30 cellular contexts compared by ENCODE assay signal in genomic region chr2:67566958-67567635, GRCh38.
DNase-seq lines count a peak whose midpoint lies in the region; ATAC-seq, FAIRE-seq and TF ChIP-seq lines count a peak whose summit lies in the region.
"Had no signal": no experiment of that assay in that cellular context is flagged by ENCODE, and none has a peak within 500 bp of the region (broad histone marks: within the 10 kb centered on the region; RNA-seq: fewer than 3 reads in every experiment).

No MANE protein-coding gene starts in this region.

- H3K4me2 ChIP-seq in A549 (0 out of 3 replicates have a peak overlapping the region, but pooled peaks have one; percentile 24), mesenchymal stem cell (ENCODE audit: low read length, poor library complexity, severe bottlenecking) (no peak overlapping the region), neuronal stem cell (ENCODE audit: insufficient read depth, low read length, poor library complexity, severe bottlenecking) (no peak overlapping the region)

- H3K27ac ChIP-seq in A549 (peak overlapping the region; percentile 64 to 84), HEK293 (ENCODE audit: extremely low read depth, low read depth, low read length) (no peak overlapping the region), mesenchymal stem cell (ENCODE audit: low read length, poor library complexity, severe bottlenecking) (no peak overlapping the region), neuronal stem cell (replicated peaks; ENCODE audit: low read length) (no peak overlapping the region)
- H3K27ac ChIP-seq: cardiac muscle cell, esophagus muscularis mucosa, left lung, thyroid gland, vagina had no signal

- no peak overlapping the region for H2AFZ ChIP-seq in mesenchymal stem cell (ENCODE audit: low read depth, low read length)
- no peak overlapping the region for H2AFZ ChIP-seq in neuronal stem cell (ENCODE audit: low read length)

- TF ChIP-seq CTCF in A549 (IDR thresholded peaks at IDR 0.05) (no peak), HEK293 (tag by site-specific recombination; IDR thresholded peaks at IDR 0.05) (no peak)

- POLR2A ChIA-PET in A549 (lab: Yijun Ruan, JAX) (no interaction called here), HEK293 (lab: Yijun Ruan, JAX) (no interaction called here)

- H3K18ac ChIP-seq in mesenchymal stem cell (ENCODE audit: low read depth in 1 of 2, low read length in 2 of 2) = peak overlapping the region; percentile 28 to 57
- no peak overlapping the region for H3K18ac ChIP-seq in neuronal stem cell (ENCODE audit: low read length)

- H3K36me3 ChIP-seq in HEK293 (ENCODE audit: control insufficient read depth in 2 of 2, insufficient read depth in 1 of 2, low read length in 2 of 2) = no peaks in the 10 kb centered on the region
- H3K36me3 ChIP-seq in mesenchymal stem cell (ENCODE audit: control insufficient read depth in 1 of 2, insufficient read depth in 2 of 2, low read depth in 1 of 2, low read length in 2 of 2) = no peaks in the 10 kb centered on the region
- no peaks in the 10 kb centered on the region for H3K36me3 ChIP-seq in neuronal stem cell (replicated peaks in 1 of 2; ENCODE audit: control insufficient read depth in 2 of 2, insufficient read depth in 2 of 2, low read length in 2 of 2)
- H3K36me3 ChIP-seq: cardiac muscle cell, esophagus muscularis mucosa, left lung, thyroid gland, vagina had no signal

- no peak overlapping the region for H3K14ac ChIP-seq in mesenchymal stem cell (ENCODE audit: low read length in 2 of 2)
- no peak overlapping the region for H3K14ac ChIP-seq in neuronal stem cell (ENCODE audit: low read length)

- TF ChIP-seq EP300 in A549 (IDR thresholded peaks at IDR 0.05) = no peak

- H2BK5ac ChIP-seq in mesenchymal stem cell (ENCODE audit: low read depth, low read length, poor library complexity, severe bottlenecking) = no peak overlapping the region
- no peak overlapping the region for H2BK5ac ChIP-seq in neuronal stem cell (ENCODE audit: low read length)

- H3K4ac ChIP-seq in mesenchymal stem cell (ENCODE audit: low read depth in 1 of 2, low read length in 2 of 2) (peak overlapping the region in 1 of 2 experiments; percentile 43), neuronal stem cell (ENCODE audit: low read length) (no peak overlapping the region)

- TF ChIP-seq POLR2A in A549 (IDR thresholded peaks at IDR 0.05; ENCODE audit: low read length) = no peak

- no peak for TF ChIP-seq RAD21 in A549 (conservative IDR thresholded peaks at IDR 0.05 in 1 of 2, IDR thresholded peaks at IDR 0.05 in 1 of 2)

- no peak overlapping the region for H4K91ac ChIP-seq in mesenchymal stem cell (ENCODE audit: low read length)
- H4K91ac ChIP-seq in neuronal stem cell (ENCODE audit: low read depth, low read length, poor library complexity) = no peak overlapping the region

- CTCF ChIA-PET in A549 (lab: Yijun Ruan, JAX) (interaction anchor here (1.0 kb wide), 1 partner anchor 84 kb away, joined by 4 read pairs; no protein-coding TSS in a partner anchor), HEK293 (lab: Yijun Ruan, JAX) (no interaction called here)

- H3K79me1 ChIP-seq in mesenchymal stem cell (replicated peaks; ENCODE audit: low read length, poor library complexity, severe bottlenecking) (no peaks in the 10 kb centered on the region), neuronal stem cell (ENCODE audit: low read depth, low read length) (no peaks in the 10 kb centered on the region)

- WGBS in A549 (ENCODE audit: missing lambda C conversion rate) = 44% methylated on average over 5 of the region's 5 CpGs
- WGBS in mesenchymal stem cell = 74% methylated on average over 5 of the region's 5 CpGs
- no CpG with 5 or more reads among the region's 5 CpGs for WGBS in neuronal stem cell (ENCODE audit: extremely low coverage in 2 of 2, insufficient read length in 2 of 2, insufficient replicate concordance in 1 of 2), 2 donors

- H3K9me3 ChIP-seq in A549 = peaks cover 20% of the 10 kb centered on the region
- no peaks in the 10 kb centered on the region for H3K9me3 ChIP-seq in HEK293 (ENCODE audit: control insufficient read depth, insufficient read depth, low read depth, low read length)
- H3K9me3 ChIP-seq in mesenchymal stem cell (ENCODE audit: control insufficient read depth, low read length) = peaks cover 6% of the 10 kb centered on the region
- peaks cover 0 to 2% of the 10 kb centered on the region in 2 donors for H3K9me3 ChIP-seq in neuronal stem cell (replicated peaks in 1 of 2; ENCODE audit: control insufficient read depth in 2 of 2, insufficient read depth in 1 of 2, low read depth in 1 of 2, low read length in 2 of 2)
- H3K9me3 ChIP-seq: esophagus muscularis mucosa, left lung, thyroid gland, vagina had no signal

- H2BK15ac ChIP-seq in mesenchymal stem cell (ENCODE audit: low read depth, poor library complexity, severe bottlenecking) (no peak overlapping the region), neuronal stem cell (ENCODE audit: low read length) (no peak overlapping the region)

- 0 out of 6 replicates have a peak, but pooled peaks of 1 of the 2 experiments have one; percentile 36 for ATAC-seq in A549
- ATAC-seq in SK-N-SH treated with all-trans-retinoic acid at 6 μM for 48 hours = peak; percentile 55
- no peak for ATAC-seq in HG03378 (IDR thresholded peaks at IDR 0.05; ENCODE audit: unreplicated experiment)
- ATAC-seq in HG02885 (IDR thresholded peaks at IDR 0.05; ENCODE audit: poor library complexity, unreplicated experiment) = no peak
- ATAC-seq: activated CD8-positive, alpha-beta T cell treated with anti-CD3 and anti-CD28 coated beads, Interleukin-2, amount 10 ng/mL, durations not matched to agents 7 days and 5 days; left lung; stimulated activated naive CD8-positive, alpha-beta T cell treated with anti-CD3 and anti-CD28 coated beads, Interleukin-15, Interleukin-2, amounts not matched to agents 100 U/mL and 50 U/mL, for 24 hours; T-helper 17 cell had no signal

- no peak for DNase-seq in A549 (ENCODE audit: low read depth in 1 of 2, low spot score in 1 of 2)
- DNase-seq in mesenchymal stem cell = peak; percentile 29
- DNase-seq in neuronal stem cell (ENCODE audit: low spot score) = no peak
- DNase-seq in SKM-1 (lab: John Stamatoyannopoulos, UW; ENCODE audit: unreplicated experiment) = no peak
- DNase-seq: ACHN; activated CD4-positive, alpha-beta T cell treated with anti-CD3 and anti-CD28 coated beads for 1 hour; activated CD8-positive, alpha-beta T cell treated with anti-CD3 and anti-CD28 coated beads, Interleukin-2, amount 10 ng/mL, durations not matched to agents 7 days and 5 days; activated effector memory CD4-positive, alpha-beta T cell treated with Interleukin-2 at 50 U/mL for 16 hours; aorta; cortex of kidney; DMS79; hypothalamus; immature natural killer cell; left lung; naive B cell; NCI-H1105; NCI-H1930; NCI-H345; RPMI8226; stimulated activated naive CD8-positive, alpha-beta T cell treated with anti-CD3 and anti-CD28 coated beads, Interleukin-15, Interleukin-2, amounts not matched to agents 100 U/mL and 50 U/mL, for 24 hours; T-helper 17 cell; thyroid gland had no signal

- FAIRE-seq in A549 (lab: Jason Lieb, UNC) = no peak
- FAIRE-seq: frontal cortex had no signal

- H4K8ac ChIP-seq in mesenchymal stem cell (ENCODE audit: low read length) (no peak overlapping the region), neuronal stem cell (ENCODE audit: low read depth, low read length) (no peak overlapping the region)

- no peak overlapping the region for H3K4me3 ChIP-seq in A549
- H3K4me3 ChIP-seq in HEK293 (ENCODE audit: low read depth, low read length) = no peak overlapping the region
- no peak overlapping the region for H3K4me3 ChIP-seq in mesenchymal stem cell (ENCODE audit: insufficient read depth in 1 of 2, low read depth in 1 of 2, low read length in 2 of 2)
- H3K4me3 ChIP-seq in neuronal stem cell (ENCODE audit: low read length in 2 of 2) = no peak overlapping the region
- H3K4me3 ChIP-seq: cardiac muscle cell, esophagus muscularis mucosa, left lung, thyroid gland, vagina had no signal

- no peak overlapping the region for H3K23ac ChIP-seq in mesenchymal stem cell (ENCODE audit: low read length in 2 of 2)
- no peak overlapping the region for H3K23ac ChIP-seq in neuronal stem cell (ENCODE audit: low read depth, low read length, poor library complexity)

- H2BK120ac ChIP-seq in mesenchymal stem cell (ENCODE audit: low read depth, low read length) (no peak overlapping the region), neuronal stem cell (ENCODE audit: low read depth, low read length) (no peak overlapping the region)

- H2AK5ac ChIP-seq in mesenchymal stem cell (ENCODE audit: low read length, severe bottlenecking) = no peak overlapping the region
- no peak overlapping the region for H2AK5ac ChIP-seq in neuronal stem cell (ENCODE audit: low read depth, low read length)

- H3K9ac ChIP-seq in mesenchymal stem cell (ENCODE audit: low read length) (peak overlapping the region; percentile 71), neuronal stem cell (ENCODE audit: low read depth, low read length, poor library complexity) (no peak overlapping the region)

- peak overlapping the region; percentile 20 to 71 for H2BK12ac ChIP-seq in mesenchymal stem cell (ENCODE audit: low read length in 2 of 2)
- H2BK12ac ChIP-seq in neuronal stem cell (ENCODE audit: low read length) = no peak overlapping the region

- H3K4me1 ChIP-seq in A549 = peaks cover 52% of the 10 kb centered on the region
- H3K4me1 ChIP-seq in HEK293 (ENCODE audit: control insufficient read depth, insufficient read depth, low read length) = peaks cover 4% of the 10 kb centered on the region
- peaks cover 4% of the 10 kb centered on the region for H3K4me1 ChIP-seq in mesenchymal stem cell (ENCODE audit: control insufficient read depth, insufficient read depth, low read depth, low read length)
- H3K4me1 ChIP-seq in neuronal stem cell (ENCODE audit: control insufficient read depth in 2 of 2, insufficient read depth in 1 of 2, low read depth in 1 of 2, low read length in 2 of 2) = no peaks in the 10 kb centered on the region
- H3K4me1 ChIP-seq: left lung, thyroid gland had no signal

- H3K27me3 ChIP-seq in mesenchymal stem cell (ENCODE audit: control insufficient read depth in 1 of 2, insufficient read depth in 1 of 2, low read length in 2 of 2) = no peaks in the 10 kb centered on the region
- H3K27me3 ChIP-seq in neuronal stem cell (ENCODE audit: control insufficient read depth in 3 of 3, insufficient read depth in 3 of 3, low read depth in 1 of 3, low read length in 3 of 3) = no peaks in the 10 kb centered on the region
- H3K27me3 ChIP-seq: cardiac muscle cell, esophagus muscularis mucosa, left lung, thyroid gland, vagina had no signal

TF ChIP-seq in A549, 52 proteins besides CTCF, POLR2A, EP300 and RAD21 (continues in another document):
- no peak for TF ChIP-seq NFE2L2 (conservative IDR thresholded peaks at IDR 0.05; ENCODE audit: low read length)
- TF ChIP-seq MAFK (IDR thresholded peaks at IDR 0.05; ENCODE audit: partially characterized antibody) = no peak
- TF ChIP-seq TFCP2L1 (CRISPR knock-in tag; IDR thresholded peaks at IDR 0.05) = no peak

TF ChIP-seq in HEK293, 187 proteins besides CTCF, POLR2A, EP300 and RAD21 (continues in another document):
- TF ChIP-seq SALL2 (tag by site-specific recombination; IDR thresholded peaks at IDR 0.05; ENCODE audit: borderline replicate concordance) (no peak), KLF16 (tag by site-specific recombination; IDR thresholded peaks at IDR 0.05) (peak; percentile 46; the same call in 1 of the 2 replicates)

TF ChIP-seq in SK-N-SH treated with all-trans-retinoic acid at 6 μM for 48 hours, 23 proteins besides CTCF, POLR2A, EP300 and RAD21:
- TF ChIP-seq RARB (CRISPR knock-in tag; IDR thresholded peaks at IDR 0.05) (no peak), TOX (CRISPR knock-in tag; IDR thresholded peaks at IDR 0.05; ENCODE audit: borderline replicate concordance) (no peak)

Comparison
In these comparisons a context has a peak if more than half of its experiments do, and no peak if none do; other contexts are left out.
1. H3K27ac ChIP-seq: peak in A549 (2 of 2); none in HEK293 (single experiment), mesenchymal stem cell (single experiment) and neuronal stem cell (single experiment).